In the genomic region with DNA sequence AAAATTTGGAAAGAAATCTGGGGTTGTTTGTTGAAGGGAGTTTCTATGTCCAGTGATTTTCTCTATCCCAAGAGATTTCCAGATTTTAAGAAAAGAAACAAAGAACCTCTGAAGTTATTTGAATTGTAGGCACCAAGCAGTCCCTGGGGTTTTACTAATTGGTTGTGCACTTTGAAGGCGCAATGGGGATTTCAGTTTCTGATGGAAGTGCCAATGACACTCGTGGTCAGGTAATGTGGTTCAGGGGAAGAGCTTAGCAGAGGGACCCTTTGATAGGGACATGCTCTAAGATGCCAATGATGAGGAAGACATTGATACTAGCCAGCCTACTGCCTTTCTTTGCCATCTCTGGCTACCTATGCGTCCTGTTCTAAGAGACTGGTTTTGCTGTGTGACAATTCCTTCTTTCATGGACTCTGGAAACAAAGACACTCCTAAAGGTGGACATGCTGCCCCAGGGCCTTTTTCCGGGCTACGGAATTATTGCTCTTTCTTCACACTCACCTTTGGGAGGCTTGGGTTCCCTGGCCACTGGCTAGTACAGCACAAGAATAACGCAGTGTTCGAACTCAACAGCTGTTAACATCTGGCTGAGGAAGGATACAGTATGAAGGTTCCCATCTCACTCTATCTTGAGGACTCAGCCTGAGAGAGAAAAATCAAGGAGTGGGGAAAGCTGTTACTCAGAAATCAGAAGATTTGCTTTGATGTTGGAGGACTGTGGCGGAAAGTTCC, we compare ENCODE assay signal across 10 cellular contexts. TPM values are rescaled to one million over a fixed set of nuclear protein-coding genes. Genes with fewer than 3 reads are reported as not detected.
DNase-seq lines count a peak whose midpoint lies in the region; FAIRE-seq and TF ChIP-seq lines count a peak whose summit lies in the region.
"Had no signal": no experiment of that assay in that cellular context is flagged by ENCODE, and none has a peak within 500 bp of the region (broad histone marks: within the 10 kb centered on the region; RNA-seq: fewer than 3 reads in every experiment).

No MANE protein-coding gene starts in this region.

- peak overlapping the region; percentile 96 to 100 (median 99) for H3K27ac Mint-ChIP-seq in CD4-positive, alpha-beta memory T cell
- H3K27ac Mint-ChIP-seq in nephron = peak overlapping the region in 2 of 3 experiments; percentile 94 to 96
- H3K27ac Mint-ChIP-seq: HFFc6 had no signal

- no peak overlapping the region for H3K4me3 ChIP-seq in CD4-positive, alpha-beta memory T cell (ENCODE audit: low read length in 2 of 2)
- H3K4me3 ChIP-seq in adipocyte (ENCODE audit: low read length) = no peak overlapping the region

- peaks cover 52 to 85% (median 68%) of the 10 kb centered on the region in 4 donors for H3K4me1 Mint-ChIP-seq in CD4-positive, alpha-beta memory T cell
- peaks cover 67% of the 10 kb centered on the region for H3K4me1 Mint-ChIP-seq in nephron

- intact Hi-C loops in CD4-positive, alpha-beta memory T cell (cut with micrococcal nuclease) = no loop called here

- no peaks in the 10 kb centered on the region for H3K9me3 ChIP-seq in CD4-positive, alpha-beta memory T cell (ENCODE audit: control insufficient read depth in 1 of 2, low read length in 2 of 2)
- no peaks in the 10 kb centered on the region for H3K9me3 ChIP-seq in adipocyte (ENCODE audit: control insufficient read depth, low read length)

- H3K36me3 Mint-ChIP-seq in CD4-positive, alpha-beta memory T cell = no peaks in the 10 kb centered on the region
- no peaks in the 10 kb centered on the region for H3K36me3 Mint-ChIP-seq in nephron (ENCODE audit: low read depth)

- no peaks in the 10 kb centered on the region for H3K36me3 ChIP-seq in CD4-positive, alpha-beta memory T cell (ENCODE audit: insufficient read depth, low read length)
- H3K36me3 ChIP-seq in adipocyte (ENCODE audit: control insufficient read depth, insufficient read depth, low read length, severe bottlenecking) = no peaks in the 10 kb centered on the region

- peak overlapping the region; percentile 13 for H3K9ac ChIP-seq in adipocyte (ENCODE audit: low read length)

- POLR2A ChIA-PET in CD4-positive, alpha-beta memory T cell (lab: Charles Lee; ENCODE audit: partially characterized antibody) = interaction anchor here (0.8 to 62.9 kb wide), 5 partner anchors 41 to 269 kb away, joined by 3 to 5577 read pairs (median 33); partner anchors contain the start of genes FBXW2, PHF19, PSMD5 and TRAF1

- H3K27ac ChIP-seq in CD4-positive, alpha-beta memory T cell (ENCODE audit: low read depth, low read length) = peak overlapping the region; percentile 95

- no peaks in the 10 kb centered on the region for H3K27me3 ChIP-seq in CD4-positive, alpha-beta memory T cell (ENCODE audit: insufficient read depth, low read length)
- no peaks in the 10 kb centered on the region for H3K27me3 ChIP-seq in adipocyte (replicated peaks; ENCODE audit: control insufficient read depth, insufficient read depth, low read length)

- no peaks in the 10 kb centered on the region for H3K27me3 Mint-ChIP-seq in CD4-positive, alpha-beta memory T cell
- no peaks in the 10 kb centered on the region for H3K27me3 Mint-ChIP-seq in nephron (ENCODE audit: low read depth)

- no peaks in the 10 kb centered on the region for H3K9me3 Mint-ChIP-seq in CD4-positive, alpha-beta memory T cell
- no peaks in the 10 kb centered on the region for H3K9me3 Mint-ChIP-seq in nephron
- H3K9me3 Mint-ChIP-seq: HFFc6 had no signal

- FAIRE-seq in GM19239 (lab: Jason Lieb, UNC) = peak; percentile 70

- H3K4me3 Mint-ChIP-seq in CD4-positive, alpha-beta memory T cell = peak overlapping the region in 3 of 8 donors; percentile 32 to 80 (median 67)
- peak overlapping the region in 1 of 3 experiments; percentile 15 for H3K4me3 Mint-ChIP-seq in nephron
- H3K4me3 Mint-ChIP-seq: HFFc6 had no signal

- TF ChIP-seq CTCF in nephron (IDR thresholded peaks at IDR 0.05; ENCODE audit: unreplicated experiment in 3 of 3) = no peak

- peaks cover 83% of the 10 kb centered on the region for H3K4me1 ChIP-seq in CD4-positive, alpha-beta memory T cell (ENCODE audit: insufficient read depth, low read length)
- peaks cover 68% of the 10 kb centered on the region for H3K4me1 ChIP-seq in adipocyte (ENCODE audit: control insufficient read depth, insufficient read depth, low read length)

- no peak for DNase-seq in CD4-positive, alpha-beta memory T cell
- DNase-seq in GM19239 (ENCODE audit: insufficient read length, low spot score) (no peak), adipocyte (ENCODE audit: low read depth) (no peak), COLO668 (lab: John Stamatoyannopoulos, UW; ENCODE audit: unreplicated experiment) (no peak), NK-92 (lab: John Stamatoyannopoulos, UW; ENCODE audit: unreplicated experiment) (no peak), NCI-H82 (lab: John Stamatoyannopoulos, UW) (no peak)
- DNase-seq: central memory CD4-positive, alpha-beta T cell; HFFc6; OCI-M1 had no signal

- CTCF ChIA-PET in CD4-positive, alpha-beta memory T cell (lab: Charles Lee; ENCODE audit: partially characterized antibody) = interaction anchor here (1.2 to 11.6 kb wide), 8 partner anchors 11 to 178 kb away, joined by 3 to 254 read pairs (median 8); partner anchors contain the start of gene PHF19

RNA-seq across cellular contexts. Expression of gene TRAF1, which starts 6.9 kb away (rescaled TPM):
- total RNA-seq in CD4-positive, alpha-beta memory T cell = 100 to 1,000 TPM; 174 to 181 TPM
- polyA plus RNA-seq in CD4-positive, alpha-beta memory T cell = 10 to 100 TPM in 1 of 2 donors, 1 to 10 TPM in 1; 7.8 to 14.4 TPM

RNA-seq across cellular contexts. Expression of gene PHF19, which starts 56.5 kb away (rescaled TPM):
- total RNA-seq in CD4-positive, alpha-beta memory T cell = 100 to 1,000 TPM; 194 to 201 TPM
- 10 to 100 TPM; 15.4 to 17.8 TPM for polyA plus RNA-seq in CD4-positive, alpha-beta memory T cell
